ENCODE assay signal across 11 cellular contexts in the genomic region with DNA sequence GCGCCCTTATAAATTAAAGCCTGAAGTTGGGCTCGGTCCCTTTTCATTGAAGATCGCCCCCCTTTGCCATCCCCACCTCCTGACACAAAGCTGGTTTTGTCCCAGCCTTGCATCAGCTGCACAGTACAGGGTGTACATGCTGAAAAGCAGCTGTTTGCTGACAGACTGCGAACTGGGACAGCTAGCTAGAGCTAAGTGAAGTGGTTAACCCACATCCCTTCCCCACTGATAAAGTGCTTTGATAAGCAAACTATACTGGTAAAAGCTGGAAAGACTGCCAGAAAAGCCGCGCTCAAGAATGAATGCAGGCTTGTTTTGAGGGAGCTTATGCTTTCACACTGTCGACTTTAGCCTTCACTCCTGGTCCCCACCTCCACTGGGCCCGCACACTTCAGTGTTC.
DNase-seq lines count a peak whose midpoint lies in the region; ATAC-seq and TF ChIP-seq lines count a peak whose summit lies in the region.
"Had no signal": no experiment of that assay in that cellular context is flagged by ENCODE, and none has a peak within 500 bp of the region (broad histone marks: within the 10 kb centered on the region; RNA-seq: fewer than 3 reads in every experiment).

No MANE protein-coding gene starts in this region.

- no peak overlapping the region for H3K4me2 ChIP-seq in mesenchymal stem cell (ENCODE audit: low read length, poor library complexity, severe bottlenecking)

- no peak overlapping the region for H2BK15ac ChIP-seq in mesenchymal stem cell (ENCODE audit: low read depth, poor library complexity, severe bottlenecking)

- peak overlapping the region in 1 of 2 experiments; percentile 33 for H3K4ac ChIP-seq in mesenchymal stem cell (ENCODE audit: low read depth in 1 of 2, low read length in 2 of 2)

- H3K27ac ChIP-seq in mesenchymal stem cell (ENCODE audit: low read length, poor library complexity, severe bottlenecking): no peak overlapping the region
- H3K27ac ChIP-seq in left ventricle myocardium inferior (replicated peaks): no peak overlapping the region

- no peak overlapping the region for H2BK5ac ChIP-seq in mesenchymal stem cell (ENCODE audit: low read depth, low read length, poor library complexity, severe bottlenecking)

- peaks cover 5% of the 10 kb centered on the region for H3K4me1 Mint-ChIP-seq in activated T-helper 17 cell treated with anti-CD3 and anti-CD28 coated beads, Interleukin-2, amount 50 U/mL, for 72 hours

- no peak overlapping the region for H4K91ac ChIP-seq in mesenchymal stem cell (ENCODE audit: low read length)

- no peak overlapping the region for H3K9ac ChIP-seq in mesenchymal stem cell (ENCODE audit: low read length)

- no peak overlapping the region for H2AFZ ChIP-seq in mesenchymal stem cell (ENCODE audit: low read depth, low read length)

- no peak overlapping the region for H2BK120ac ChIP-seq in mesenchymal stem cell (ENCODE audit: low read depth, low read length)

- peaks cover 6% of the 10 kb centered on the region for H3K79me1 ChIP-seq in mesenchymal stem cell (replicated peaks; ENCODE audit: low read length, poor library complexity, severe bottlenecking)

- H3K9me3 ChIP-seq in mesenchymal stem cell (ENCODE audit: control insufficient read depth, low read length) (no peaks in the 10 kb centered on the region), left ventricle myocardium inferior (replicated peaks) (no peaks in the 10 kb centered on the region)

- intact Hi-C loops in left ventricle myocardium inferior (cut with micrococcal nuclease): no loop called here

- no peak overlapping the region for H2AK5ac ChIP-seq in mesenchymal stem cell (ENCODE audit: low read length, severe bottlenecking)

- no peak overlapping the region for H3K14ac ChIP-seq in mesenchymal stem cell (ENCODE audit: low read length in 2 of 2)

- no peaks in the 10 kb centered on the region for H3K9me3 Mint-ChIP-seq in activated T-helper 17 cell treated with anti-CD3 and anti-CD28 coated beads, Interleukin-2, amount 50 U/mL, for 72 hours

- DNase-seq in H4 (ENCODE audit: low spot score): peak; percentile 42
- DNase-seq in SK-MEL-5 (ENCODE audit: low read depth, low spot score): peak; percentile 60
- peak; percentile 2 for DNase-seq in mesenchymal stem cell
- DNase-seq in globus pallidus (ENCODE audit: low spot score): no peak
- no peak for DNase-seq in foreskin melanocyte
- DNase-seq in effector CD8-positive, alpha-beta T cell (lab: John Stamatoyannopoulos, UW): no peak
- no peak for DNase-seq in left ventricle myocardium inferior
- DNase-seq: MV-4-11, NCI-H524 had no signal

- H3K27me3 ChIP-seq in mesenchymal stem cell (ENCODE audit: control insufficient read depth in 1 of 2, insufficient read depth in 1 of 2, low read length in 2 of 2) (no peaks in the 10 kb centered on the region), left ventricle myocardium inferior (ENCODE audit: low read depth) (no peaks in the 10 kb centered on the region)

- no peaks in the 10 kb centered on the region for H3K27me3 Mint-ChIP-seq in activated T-helper 17 cell treated with anti-CD3 and anti-CD28 coated beads, Interleukin-2, amount 50 U/mL, for 72 hours

- H3K23ac ChIP-seq in mesenchymal stem cell (ENCODE audit: low read length in 2 of 2): no peak overlapping the region

- TF ChIP-seq CTCF in left ventricle myocardium inferior (IDR thresholded peaks at IDR 0.05; ENCODE audit: borderline replicate concordance): no peak

- ATAC-seq in activated T-helper 17 cell treated with anti-CD3 and anti-CD28 coated beads, Interleukin-2, amount 50 U/mL, for 72 hours (replicated peaks): peak; percentile 77
- ATAC-seq: GM12878 had no signal

- peaks cover 3% of the 10 kb centered on the region for H3K4me1 ChIP-seq in mesenchymal stem cell (ENCODE audit: control insufficient read depth, insufficient read depth, low read depth, low read length)
- no peaks in the 10 kb centered on the region for H3K4me1 ChIP-seq in left ventricle myocardium inferior

- H3K4me3 Mint-ChIP-seq in activated T-helper 17 cell treated with anti-CD3 and anti-CD28 coated beads, Interleukin-2, amount 50 U/mL, for 72 hours: peak overlapping the region; percentile 32

- in situ Hi-C loops in SK-MEL-5 (cut with HindIII; ENCODE audit: low pct_unique_long_range_greater_than_20kb, low sequenced_read_pairs): no loop called here

- no peak overlapping the region for H2BK12ac ChIP-seq in mesenchymal stem cell (ENCODE audit: low read length in 2 of 2)

- no peak overlapping the region for H4K8ac ChIP-seq in mesenchymal stem cell (ENCODE audit: low read length)

- H3K27ac Mint-ChIP-seq in activated T-helper 17 cell treated with anti-CD3 and anti-CD28 coated beads, Interleukin-2, amount 50 U/mL, for 72 hours: peak overlapping the region; percentile 14

- WGBS in mesenchymal stem cell: 84% methylated on average over 8 of the region's 8 CpGs

- H3K36me3 ChIP-seq in mesenchymal stem cell (ENCODE audit: control insufficient read depth in 1 of 2, insufficient read depth in 2 of 2, low read depth in 1 of 2, low read length in 2 of 2) (peaks cover 0 to 3% of the 10 kb centered on the region in 2 experiments), left ventricle myocardium inferior (no peaks in the 10 kb centered on the region)

- no peak overlapping the region for H3K18ac ChIP-seq in mesenchymal stem cell (ENCODE audit: low read depth in 1 of 2, low read length in 2 of 2)

- no peak overlapping the region for H3K4me3 ChIP-seq in mesenchymal stem cell (ENCODE audit: insufficient read depth in 1 of 2, low read depth in 1 of 2, low read length in 2 of 2)
- no peak overlapping the region for H3K4me3 ChIP-seq in left ventricle myocardium inferior
- H3K4me3 ChIP-seq: GM12878 had no signal

- H3K36me3 Mint-ChIP-seq in activated T-helper 17 cell treated with anti-CD3 and anti-CD28 coated beads, Interleukin-2, amount 50 U/mL, for 72 hours (ENCODE audit: low read depth): no peaks in the 10 kb centered on the region

Comparison
In these comparisons a context has a peak if more than half of its experiments do, and no peak if none do; other contexts are left out.
1. DNase-seq: peak in H4 (single experiment), SK-MEL-5 (single experiment) and mesenchymal stem cell (single experiment); none in globus pallidus (single experiment), foreskin melanocyte (single experiment), effector CD8-positive, alpha-beta T cell (single experiment) and left ventricle myocardium inferior (single experiment).